17 cellular contexts compared by ENCODE assay signal in the genomic region with DNA sequence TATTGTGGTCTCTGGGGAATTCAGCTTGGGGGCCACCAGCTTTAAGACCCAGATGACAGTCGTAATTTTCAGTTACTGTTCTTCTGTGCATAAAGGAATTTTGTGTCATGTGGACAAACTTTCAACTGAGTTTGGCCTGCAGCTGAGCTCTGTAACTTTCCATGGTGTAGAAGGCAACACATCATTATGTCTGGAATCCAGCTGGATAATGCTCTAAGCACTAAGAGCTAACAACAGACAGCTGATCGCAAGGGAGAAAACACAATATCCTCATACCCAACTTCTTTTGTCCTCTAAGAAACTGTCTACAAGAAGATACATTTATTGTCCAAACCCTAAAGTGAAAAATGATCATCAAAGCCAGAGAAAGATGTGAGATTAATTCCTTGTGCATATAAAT.
DNase-seq lines count a peak whose midpoint lies in the region; ATAC-seq, FAIRE-seq and TF ChIP-seq lines count a peak whose summit lies in the region.
"Had no signal": no experiment of that assay in that cellular context is flagged by ENCODE, and none has a peak within 500 bp of the region (broad histone marks: within the 10 kb centered on the region; RNA-seq: fewer than 3 reads in every experiment).

No MANE protein-coding gene starts in this region.

- no peak overlapping the region for H4K8ac ChIP-seq in mesendoderm (ENCODE audit: low read depth, low read length)

- no peaks in the 10 kb centered on the region for H3K36me3 ChIP-seq in adipocyte (ENCODE audit: control insufficient read depth, insufficient read depth, low read length, severe bottlenecking)
- H3K36me3 ChIP-seq in muscle layer of colon (ENCODE audit: insufficient read depth, low read length): no peaks in the 10 kb centered on the region
- H3K36me3 ChIP-seq in thoracic aorta: no peaks in the 10 kb centered on the region
- no peaks in the 10 kb centered on the region for H3K36me3 ChIP-seq in mesendoderm (ENCODE audit: control insufficient read depth, insufficient read depth, low read length)
- H3K36me3 ChIP-seq in HepG2 (replicated peaks in 1 of 2; ENCODE audit: control insufficient read depth in 1 of 2, insufficient read depth in 2 of 2, low read length in 2 of 2): no peaks in the 10 kb centered on the region

- H3K4me1 ChIP-seq in adipocyte (ENCODE audit: control insufficient read depth, insufficient read depth, low read length) (peaks cover 82% of the 10 kb centered on the region), muscle layer of colon (ENCODE audit: insufficient read depth, low read length) (peaks cover 58% of the 10 kb centered on the region), thoracic aorta (ENCODE audit: control insufficient read depth in 1 of 2, low read depth in 2 of 2) (peaks cover 30 to 55% of the 10 kb centered on the region in 2 donors), mesendoderm (ENCODE audit: control insufficient read depth, low read depth, low read length) (no peaks in the 10 kb centered on the region), HepG2 (ENCODE audit: insufficient read depth, low read length) (no peaks in the 10 kb centered on the region)

- no peak for TF ChIP-seq POLR2A in HepG2 (IDR thresholded peaks at IDR 0.05; ENCODE audit: insufficient read depth in 1 of 2, low read depth in 2 of 2, low read length in 2 of 2)

- no peak for TF ChIP-seq EP300 in HepG2 (IDR thresholded peaks at IDR 0.05; ENCODE audit: low read depth in 2 of 2, low read length in 2 of 2)
- no peak for TF ChIP-seq EP300 in HepG2 (CRISPR knock-in tag; IDR thresholded peaks at IDR 0.05; ENCODE audit: borderline replicate concordance)

- intact Hi-C loops in HepG2 (cut with micrococcal nuclease; ENCODE audit: unreplicated experiment): no loop called here

- TF ChIP-seq CTCF in fibroblast of pulmonary artery (IDR thresholded peaks at IDR 0.05; ENCODE audit: low read length, missing control alignments) (no peak), thoracic aorta (IDR thresholded peaks at IDR 0.05) (no peak), HepG2 (CRISPR knock-in tag; IDR thresholded peaks at IDR 0.05) (no peak)

- no peaks in the 10 kb centered on the region for H3K79me2 ChIP-seq in mesendoderm (ENCODE audit: control insufficient read depth, insufficient read depth, low read length)
- no peaks in the 10 kb centered on the region for H3K79me2 ChIP-seq in HepG2 (ENCODE audit: insufficient read depth, low read length)

- no peak overlapping the region for H2BK5ac ChIP-seq in mesendoderm (ENCODE audit: low read length)

- ATAC-seq in thoracic aorta (ENCODE audit: insufficient number of reproducible peaks, low FRiP score, low read depth): no peak
- ATAC-seq in HepG2: no peak

- DNase-seq in adipocyte (ENCODE audit: low read depth) (peak; percentile 54), fibroblast of pulmonary artery (ENCODE audit: low read depth) (peak; percentile 35), thoracic aorta (ENCODE audit: low spot score) (no peak), ecto neural progenitor cell (ENCODE audit: low spot score) (no peak), DMS79 treated with DMSO at 0.1 percent for 48 hours (lab: John Stamatoyannopoulos, UW) (no peak), mesendoderm (no peak), HepG2 (ENCODE audit: low spot score) (no peak)
- DNase-seq: activated CD4-positive, CD25-positive, alpha-beta regulatory T cell; activated CD8-positive, alpha-beta memory T cell treated with anti-CD3 and anti-CD28 coated beads, Interleukin-2, amount 50 U/mL, for 4 hours; activated naive CD4-positive, alpha-beta T cell treated with anti-CD3 and anti-CD28 coated beads, Interleukin-2, amount 50 U/mL, for 16 hours; DND-41; NCI-H2107; stimulated activated CD4-positive, alpha-beta T cell treated with anti-CD3 and anti-CD28 coated beads, Interleukin-4, amount 100 ng/mL, for 1 hour had no signal

- H3K4me3 ChIP-seq in adipocyte (ENCODE audit: low read length): peak overlapping the region; percentile 77
- H3K4me3 ChIP-seq in fibroblast of pulmonary artery (replicated peaks; ENCODE audit: low read depth, low read length): no peak overlapping the region
- no peak overlapping the region for H3K4me3 ChIP-seq in muscle layer of colon (ENCODE audit: low read depth in 1 of 2, low read length in 2 of 2)
- H3K4me3 ChIP-seq in thoracic aorta: no peak overlapping the region
- H3K4me3 ChIP-seq in mesendoderm (ENCODE audit: low read length): no peak overlapping the region
- no peak overlapping the region for H3K4me3 ChIP-seq in HepG2 (replicated peaks in 1 of 3; ENCODE audit: insufficient read depth in 1 of 3, low read depth in 2 of 3, low read length in 3 of 3)

- H3K4ac ChIP-seq in mesendoderm (ENCODE audit: low read depth, low read length): no peak overlapping the region

- POLR2A ChIA-PET in HepG2 (lab: Yijun Ruan, JAX): no interaction called here

- H2AFZ ChIP-seq in HepG2 (ENCODE audit: low read length): no peak overlapping the region

- H3K9me3 ChIP-seq in adipocyte (ENCODE audit: control insufficient read depth, low read length) (no peaks in the 10 kb centered on the region), muscle layer of colon (ENCODE audit: low read length) (no peaks in the 10 kb centered on the region), thoracic aorta (no peaks in the 10 kb centered on the region), HepG2 (ENCODE audit: low read length) (no peaks in the 10 kb centered on the region)

- in situ Hi-C loops in HepG2 (cut with HindIII; ENCODE audit: extremely low pct_ligation_motif_present, low pct_unique_long_range_greater_than_20kb): no loop called here

- BruUV-seq in HepG2 (replicated peaks; lab: Mats Ljungman, UMichigan): no TSS peak

- H3K79me1 ChIP-seq in mesendoderm (ENCODE audit: low read length): no peaks in the 10 kb centered on the region

- no peaks in the 10 kb centered on the region for H3K27me3 ChIP-seq in adipocyte (replicated peaks; ENCODE audit: control insufficient read depth, insufficient read depth, low read length)
- no peaks in the 10 kb centered on the region for H3K27me3 ChIP-seq in muscle layer of colon (ENCODE audit: control insufficient read depth in 1 of 2, insufficient read depth in 2 of 2, low read length in 2 of 2)
- no peaks in the 10 kb centered on the region for H3K27me3 ChIP-seq in thoracic aorta (replicated peaks; ENCODE audit: insufficient read depth)
- H3K27me3 ChIP-seq in mesendoderm (ENCODE audit: insufficient read depth, low read length, poor library complexity): peaks cover 2% of the 10 kb centered on the region
- H3K27me3 ChIP-seq in HepG2 (ENCODE audit: control insufficient read depth in 1 of 2, insufficient read depth in 2 of 2, low read length in 2 of 2): no peaks in the 10 kb centered on the region; a peak in 1 of 5 replicates

- H3K9ac ChIP-seq in adipocyte (ENCODE audit: low read length): peak overlapping the region; percentile 94
- H3K9ac ChIP-seq in muscle layer of colon (ENCODE audit: low read length): no peak overlapping the region
- no peak overlapping the region for H3K9ac ChIP-seq in mesendoderm (ENCODE audit: low read length)
- H3K9ac ChIP-seq in HepG2 (ENCODE audit: insufficient read depth, low read depth, low read length): no peak overlapping the region

- no peak overlapping the region for H2BK15ac ChIP-seq in mesendoderm (replicated peaks; ENCODE audit: low read depth)

- WGBS in mesendoderm (ENCODE audit: extremely low coverage, insufficient coverage, low lambda C conversion rate): no CpG with 5 or more reads among the region's 2 CpGs
- 30% methylated on average over 2 of the region's 2 CpGs for WGBS in HepG2 (ENCODE audit: low lambda C conversion rate)

- H2AK5ac ChIP-seq in mesendoderm (ENCODE audit: low read length): no peak overlapping the region

- no peak overlapping the region for H3K18ac ChIP-seq in mesendoderm (ENCODE audit: low read length)

- no peak for FAIRE-seq in HepG2 (lab: Jason Lieb, UNC)
- FAIRE-seq: bronchial epithelial cell had no signal

- H4K20me1 ChIP-seq in HepG2 (ENCODE audit: insufficient read depth, low read length): no peaks in the 10 kb centered on the region

- no peak overlapping the region for H4K5ac ChIP-seq in mesendoderm (ENCODE audit: low read length)

- CTCF ChIA-PET in HepG2 (lab: Yijun Ruan, JAX; ENCODE audit: low intra/inter-chr PET ratio, low total read pairs): no interaction called here

- H3K27ac ChIP-seq in muscle layer of colon (ENCODE audit: low read depth, low read length): peak overlapping the region; percentile 14
- H3K27ac ChIP-seq in thoracic aorta: peak overlapping the region; percentile 16 to 84
- H3K27ac ChIP-seq in mesendoderm (ENCODE audit: low read depth, low read length): no peak overlapping the region
- no peak overlapping the region for H3K27ac ChIP-seq in HepG2 (ENCODE audit: extremely low read length, insufficient read depth, low read length)
- H3K27ac ChIP-seq: C4-2B, RWPE1 had no signal

- no peak overlapping the region for H2BK120ac ChIP-seq in mesendoderm (ENCODE audit: low read depth, low read length)

- no peak overlapping the region for H3K23ac ChIP-seq in mesendoderm (ENCODE audit: low read length)

- no peak overlapping the region for H3K4me2 ChIP-seq in mesendoderm (ENCODE audit: low read length)
- H3K4me2 ChIP-seq in HepG2 (ENCODE audit: low read depth, low read length): no peak overlapping the region

- no peak for TF ChIP-seq RAD21 in HepG2 (CRISPR knock-in tag; IDR thresholded peaks at IDR 0.05)

- H3K56ac ChIP-seq in mesendoderm (ENCODE audit: low read length): no peak overlapping the region

TF ChIP-seq in HepG2, 621 proteins besides CTCF, POLR2A, EP300 and RAD21:
- TF ChIP-seq SP140L (CRISPR knock-in tag; IDR thresholded peaks at IDR 0.05; ENCODE audit: borderline replicate concordance): no peak
- TF ChIP-seq ZFP1 (CRISPR knock-in tag; IDR thresholded peaks at IDR 0.05): no peak
- TF ChIP-seq ZFP37 (CRISPR knock-in tag; IDR thresholded peaks at IDR 0.05; ENCODE audit: borderline replicate concordance): no peak
- TF ChIP-seq ZNF232 (CRISPR knock-in tag; IDR thresholded peaks at IDR 0.05; ENCODE audit: borderline replicate concordance): no peak
- no peak for TF ChIP-seq ZNF441 (CRISPR knock-in tag; IDR thresholded peaks at IDR 0.05; ENCODE audit: borderline replicate concordance)
- no peak for TF ChIP-seq FOSL2 (CRISPR knock-in tag; IDR thresholded peaks at IDR 0.05)
- no peak for TF ChIP-seq SPEN (CRISPR knock-in tag; IDR thresholded peaks at IDR 0.05; ENCODE audit: low read depth)
- no peak for TF ChIP-seq TBL1XR1 (IDR thresholded peaks at IDR 0.05; ENCODE audit: borderline replicate concordance, low read length, partially characterized antibody)
- no peak for TF ChIP-seq ZNF563 (CRISPR knock-in tag; IDR thresholded peaks at IDR 0.05)
- no peak for TF ChIP-seq JARID2 (CRISPR knock-in tag; IDR thresholded peaks at IDR 0.05; ENCODE audit: insufficient replicate concordance)
- TF ChIP-seq ZNF7 (CRISPR knock-in tag; IDR thresholded peaks at IDR 0.05): no peak

Comparison
In these comparisons a context has a peak if more than half of its experiments do, and no peak if none do; other contexts are left out.
1. DNase-seq: peak in adipocyte (single experiment) and fibroblast of pulmonary artery (single experiment); none in thoracic aorta (single experiment), ecto neural progenitor cell (single experiment), DMS79 treated with DMSO at 0.1 percent for 48 hours (single experiment), mesendoderm (single experiment) and HepG2 (single experiment).
2. H3K27ac ChIP-seq: peak in muscle layer of colon (single experiment) and thoracic aorta (2 of 2); none in mesendoderm (single experiment) and HepG2 (single experiment).